ENCODE assay signal across 1 cellular context in genomic region chr14:23319746-23320583, GRCh38.
TF ChIP-seq lines count a peak whose summit lies in the region.

No MANE protein-coding gene starts in this region.

TF ChIP-seq in HEK293, 187 proteins besides CTCF, POLR2A, EP300 and RAD21 (continued from another document):
- TF ChIP-seq ZNF335 (tag by site-specific recombination; conservative IDR thresholded peaks at IDR 0.05) (peak; percentile 41; the same call in 1 of the 2 replicates), SP7 (tag by site-specific recombination; IDR thresholded peaks at IDR 0.05) (0 out of 2 replicates have a peak, but pooled peaks have one; percentile 43)
